In the genomic region with DNA sequence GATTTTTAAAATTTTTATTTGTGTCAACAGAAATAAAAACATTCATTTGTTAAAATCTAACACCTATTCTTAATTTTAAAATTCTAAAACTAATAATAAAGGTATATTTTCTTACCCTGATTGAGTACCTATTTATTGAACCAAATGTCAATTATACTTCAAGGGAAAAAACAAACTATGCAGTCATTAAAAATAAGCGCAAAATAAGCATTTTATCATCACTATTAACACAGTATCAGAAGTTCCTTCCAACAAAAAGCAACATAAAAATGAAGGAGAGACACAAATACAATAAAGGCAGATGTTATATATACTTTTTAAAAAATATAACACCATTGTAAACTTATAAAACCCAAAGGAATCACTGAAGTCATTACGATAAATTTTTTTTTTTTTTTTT, we compare ENCODE assay signal across 2 cellular contexts.
TF ChIP-seq lines count a peak whose summit lies in the region.

No MANE protein-coding gene starts in this region.

TF ChIP-seq in HepG2, 621 proteins besides CTCF, POLR2A, EP300 and RAD21:
- TF ChIP-seq MAFG (CRISPR knock-in tag; IDR thresholded peaks at IDR 0.05) (no peak), MAFF (IDR thresholded peaks at IDR 0.05; ENCODE audit: low read depth, low read length) (peak; percentile 61), MAFK (conservative IDR thresholded peaks at IDR 0.05 in 1 of 2, IDR thresholded peaks at IDR 0.05 in 1 of 2; ENCODE audit: low read length in 2 of 2) (peak; percentile 60 to 78; a peak in 3 of 4 replicates)
TF ChIP-seq in HepG2: peak in this region for 2.

TF ChIP-seq in K562, 482 proteins besides CTCF, POLR2A, EP300 and RAD21:
- no peak for TF ChIP-seq KAT7 (CRISPR knock-in tag; IDR thresholded peaks at IDR 0.05; ENCODE audit: borderline replicate concordance)
- peak; percentile 53; the same call in 1 of the 2 replicates for TF ChIP-seq C11orf30 (IDR thresholded peaks at IDR 0.05; ENCODE audit: low read depth)
- peak; percentile 76 for TF ChIP-seq ZNF316 (IDR thresholded peaks at IDR 0.05)
- TF ChIP-seq MTA2 (IDR thresholded peaks at IDR 0.05; ENCODE audit: low read depth): no peak
- TF ChIP-seq MAFG (tag; conservative IDR thresholded peaks at IDR 0.05): 0 out of 2 replicates have a peak, but pooled peaks have one; percentile 8
- TF ChIP-seq PREB (CRISPR knock-in tag; IDR thresholded peaks at IDR 0.05): no peak
